Comparison of ENCODE assay signal across 30 cellular contexts in the genomic region with DNA sequence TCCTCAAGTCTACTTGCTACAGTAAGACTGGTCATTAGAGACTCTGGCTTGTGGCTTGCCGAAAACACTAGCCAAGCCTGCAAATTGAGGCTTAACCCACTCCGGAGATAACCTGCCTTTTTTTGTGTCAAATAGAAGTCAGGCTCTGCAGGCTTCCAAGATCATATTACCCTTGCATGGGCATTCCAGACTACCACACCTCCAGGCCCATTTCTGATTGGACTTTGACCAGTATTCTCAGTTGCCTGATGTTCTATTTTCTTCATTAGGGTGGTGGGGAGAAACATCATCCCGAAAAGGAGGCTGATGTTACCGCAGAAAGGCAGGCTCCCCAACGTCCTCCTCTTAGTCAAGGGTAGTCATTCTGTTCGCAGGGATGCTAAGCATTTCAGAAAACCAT.
"Had no signal": no experiment of that assay in that cellular context is flagged by ENCODE, and none has a peak within 500 bp of the region (broad histone marks: within the 10 kb centered on the region; RNA-seq: fewer than 3 reads in every experiment).

No MANE protein-coding gene starts in this region.

- H3K27me3 ChIP-seq: ovary, sigmoid colon, thyroid gland, upper lobe of left lung, vagina had no signal

- H3K9me3 ChIP-seq: ovary, prostate gland, sigmoid colon, thyroid gland, upper lobe of left lung, vagina had no signal

- FAIRE-seq: colon, endometrium, frontal cortex, islet of Langerhans had no signal

- H3K4me3 ChIP-seq: ovary, prostate gland, sigmoid colon, smooth muscle cell, thyroid gland, upper lobe of left lung, vagina had no signal

- ATAC-seq: activated CD8-positive, alpha-beta memory T cell treated with anti-CD3 and anti-CD28 coated beads, Interleukin-2, amount 10 ng/mL, durations not matched to agents 7 days and 5 days; activated CD8-positive, alpha-beta T cell treated with anti-CD3 and anti-CD28 coated beads, Interleukin-2, amount 10 ng/mL, durations not matched to agents 7 days and 5 days; naive thymus-derived CD8-positive, alpha-beta T cell; stimulated activated naive CD8-positive, alpha-beta T cell treated with anti-CD3 and anti-CD28 coated beads, Interleukin-15, amount 100 ng/mL, for 72 hours had no signal

- DNase-seq: activated B cell treated with CpG ODN at 0.5 μM for 24 hours; activated CD8-positive, alpha-beta memory T cell treated with anti-CD3 and anti-CD28 coated beads, Interleukin-2, amount 10 ng/mL, durations not matched to agents 7 days and 5 days; activated CD8-positive, alpha-beta T cell treated with anti-CD3 and anti-CD28 coated beads, Interleukin-2, amount 10 ng/mL, durations not matched to agents 7 days and 5 days; activated naive CD4-positive, alpha-beta T cell; activated T-cell treated with anti-CD3 and anti-CD28 coated beads, Interleukin-2, amount 50 U/mL, for 48 hours; dermis blood vessel endothelial cell; effector CD4-positive, alpha-beta T cell; glutamatergic neuron; midbrain; naive thymus-derived CD8-positive, alpha-beta T cell; ovary; retina; sigmoid colon; stimulated activated CD4-positive, alpha-beta T cell treated with anti-CD3 and anti-CD28 coated beads, Interleukin-1b, Interleukin-23, amount 100 ng/mL, for 48 hours; stimulated activated CD4-positive, alpha-beta T cell treated with anti-CD3 and anti-CD28 coated beads, Interleukin-4, amount 100 ng/mL, for 4 hours; stimulated activated CD8-positive, alpha-beta memory T cell treated with anti-CD3 and anti-CD28 coated beads, Interleukin-4, amount 100 ng/mL, for 48 hours; stimulated activated naive CD8-positive, alpha-beta T cell treated with anti-CD3 and anti-CD28 coated beads, Interleukin-15, amount 100 ng/mL, for 72 hours; T-helper 2 cell; upper lobe of left lung had no signal

- H3K4me1 ChIP-seq: prostate gland, upper lobe of left lung, vagina had no signal

- H3K4me3 Mint-ChIP-seq: activated B cell treated with CpG ODN at 0.5 μM for 24 hours; activated CD8-positive, alpha-beta memory T cell treated with anti-CD3 and anti-CD28 coated beads, Interleukin-2, amount 10 ng/mL, durations not matched to agents 7 days and 5 days; activated CD8-positive, alpha-beta T cell treated with anti-CD3 and anti-CD28 coated beads, Interleukin-2, amount 10 ng/mL, durations not matched to agents 7 days and 5 days; naive thymus-derived CD8-positive, alpha-beta T cell; stimulated activated memory B cell treated with anti-CD40 and anti-IgM and Interleukin-4, amounts not matched to agents 10 μg/mL and 1 μg/mL and 100 μg/mL, for 72 hours; stimulated activated naive CD8-positive, alpha-beta T cell treated with anti-CD3 and anti-CD28 coated beads, Interleukin-15, amount 100 ng/mL, for 72 hours had no signal

- H3K36me3 Mint-ChIP-seq: activated CD8-positive, alpha-beta memory T cell treated with anti-CD3 and anti-CD28 coated beads, Interleukin-2, amount 10 ng/mL, durations not matched to agents 7 days and 5 days; activated naive CD4-positive, alpha-beta T cell treated with anti-CD3 and anti-CD28 coated beads, Interleukin-2, amount 50 U/mL, for 72 hours; stimulated activated memory B cell treated with anti-CD40 and anti-IgM and Interleukin-4, amounts not matched to agents 10 μg/mL and 1 μg/mL and 100 μg/mL, for 72 hours had no signal

- H3K27ac ChIP-seq: epithelial cell of prostate, ovary, thyroid gland, upper lobe of left lung, vagina had no signal

- H3K9me3 Mint-ChIP-seq: activated B cell treated with CpG ODN at 0.5 μM for 24 hours; activated naive CD4-positive, alpha-beta T cell treated with anti-CD3 and anti-CD28 coated beads, Interleukin-2, amount 50 U/mL, for 72 hours; naive thymus-derived CD8-positive, alpha-beta T cell; stimulated activated memory B cell treated with anti-CD40 and anti-IgM and Interleukin-4, amounts not matched to agents 10 μg/mL and 1 μg/mL and 100 μg/mL, for 72 hours; stimulated activated naive CD8-positive, alpha-beta T cell treated with anti-CD3 and anti-CD28 coated beads, Interleukin-15, amount 100 ng/mL, for 72 hours had no signal

- H3K27me3 Mint-ChIP-seq: activated B cell treated with CpG ODN at 0.5 μM for 24 hours; activated CD8-positive, alpha-beta memory T cell treated with anti-CD3 and anti-CD28 coated beads, Interleukin-2, amount 10 ng/mL, durations not matched to agents 7 days and 5 days; naive thymus-derived CD8-positive, alpha-beta T cell; stimulated activated naive CD8-positive, alpha-beta T cell treated with anti-CD3 and anti-CD28 coated beads, Interleukin-15, amount 100 ng/mL, for 72 hours had no signal

- H3K4me1 Mint-ChIP-seq: activated CD8-positive, alpha-beta memory T cell treated with anti-CD3 and anti-CD28 coated beads, Interleukin-2, amount 10 ng/mL, durations not matched to agents 7 days and 5 days had no signal

- H3K4me2 ChIP-seq: smooth muscle cell had no signal

- H3K36me3 ChIP-seq: ovary, prostate gland, sigmoid colon, thyroid gland, upper lobe of left lung, vagina had no signal

- H3K27ac Mint-ChIP-seq: activated B cell treated with CpG ODN at 0.5 μM for 24 hours; activated CD8-positive, alpha-beta memory T cell treated with anti-CD3 and anti-CD28 coated beads, Interleukin-2, amount 10 ng/mL, durations not matched to agents 7 days and 5 days; activated CD8-positive, alpha-beta T cell treated with anti-CD3 and anti-CD28 coated beads, Interleukin-2, amount 10 ng/mL, durations not matched to agents 7 days and 5 days; activated naive CD4-positive, alpha-beta T cell treated with anti-CD3 and anti-CD28 coated beads, Interleukin-2, amount 50 U/mL, for 72 hours; naive thymus-derived CD8-positive, alpha-beta T cell; stimulated activated memory B cell treated with anti-CD40 and anti-IgM and Interleukin-4, amounts not matched to agents 10 μg/mL and 1 μg/mL and 100 μg/mL, for 72 hours; stimulated activated naive CD8-positive, alpha-beta T cell treated with anti-CD3 and anti-CD28 coated beads, Interleukin-15, amount 100 ng/mL, for 72 hours had no signal
